In genomic region chrX:148555101-148555500, GRCh38 we compare ENCODE assay signal across 35 cellular contexts.
"Had no signal": no experiment of that assay in that cellular context is flagged by ENCODE, and none has a peak within 500 bp of the region (broad histone marks: within the 10 kb centered on the region; RNA-seq: fewer than 3 reads in every experiment).

No MANE protein-coding gene starts in this region.

- ATAC-seq: activated naive CD8-positive, alpha-beta T cell treated with anti-CD3 and anti-CD28 coated beads, Interleukin-2, amount 50 U/mL, for 24 hours; activated T-cell treated with anti-CD3 and anti-CD28 coated beads, Interleukin-2, amount 50 U/mL, for 4 hours; activated T-helper 17 cell treated with anti-CD3 and anti-CD28 coated beads, Interleukin-2, amount 50 U/mL, for 72 hours; effector memory CD8-positive, alpha-beta T cell; gastroesophageal sphincter; left cardiac atrium; left ventricle myocardium superior; stimulated activated memory B cell treated with anti-CD40 and anti-IgM and Interleukin-4, amounts not matched to agents 10 μg/mL and 1 μg/mL and 100 μg/mL, for 72 hours; stimulated activated naive CD8-positive, alpha-beta T cell treated with anti-CD3 and anti-CD28 coated beads, Interleukin-15, amount 100 ng/mL, for 72 hours; WTC11 had no signal

- H3K4me3 ChIP-seq: cardiac muscle cell, colonic mucosa, dorsolateral prefrontal cortex, gastroesophageal sphincter, hepatocyte, smooth muscle cell, uterus had no signal

- H3K36me3 Mint-ChIP-seq: activated naive CD4-positive, alpha-beta T cell treated with anti-CD3 and anti-CD28 coated beads, Interleukin-2, amount 50 U/mL, for 24 hours; stimulated activated memory B cell treated with anti-CD40 and anti-IgM and Interleukin-4, amounts not matched to agents 10 μg/mL and 1 μg/mL and 100 μg/mL, for 72 hours; type B pancreatic cell had no signal

- H3K27me3 Mint-ChIP-seq: activated CD4-positive, alpha-beta memory T cell treated with anti-CD3 and anti-CD28 coated beads, Interleukin-2, amount 10 ng/mL, durations not matched to agents 7 days and 5 days; activated CD4-positive, alpha-beta T cell treated with anti-CD3 and anti-CD28 coated beads, Interleukin-2, amount 10 ng/mL, durations not matched to agents 7 days and 5 days; activated naive CD4-positive, alpha-beta T cell treated with anti-CD3 and anti-CD28 coated beads, Interleukin-2, amount 50 U/mL, for 24 hours; activated naive CD8-positive, alpha-beta T cell treated with anti-CD3 and anti-CD28 coated beads, Interleukin-2, amount 50 U/mL, for 24 hours; activated T-helper 17 cell treated with anti-CD3 and anti-CD28 coated beads, Interleukin-2, amount 50 U/mL, for 72 hours; effector memory CD8-positive, alpha-beta T cell; progenitor cell of endocrine pancreas; stimulated activated memory B cell treated with anti-CD40 and anti-IgM and Interleukin-4, amounts not matched to agents 10 μg/mL and 1 μg/mL and 100 μg/mL, for 72 hours; stimulated activated naive CD8-positive, alpha-beta T cell treated with anti-CD3 and anti-CD28 coated beads, Interleukin-15, amount 100 ng/mL, for 72 hours; type B pancreatic cell had no signal

- H3K4me1 Mint-ChIP-seq: activated CD4-positive, alpha-beta memory T cell treated with anti-CD3 and anti-CD28 coated beads, Interleukin-2, amount 10 ng/mL, durations not matched to agents 7 days and 5 days; activated CD4-positive, alpha-beta T cell treated with anti-CD3 and anti-CD28 coated beads, Interleukin-2, amount 10 ng/mL, durations not matched to agents 7 days and 5 days; activated T-helper 17 cell treated with anti-CD3 and anti-CD28 coated beads, Interleukin-2, amount 50 U/mL, for 72 hours; nephron; stimulated activated memory B cell treated with anti-CD40 and anti-IgM and Interleukin-4, amounts not matched to agents 10 μg/mL and 1 μg/mL and 100 μg/mL, for 72 hours had no signal

- H3K4me3 Mint-ChIP-seq: activated CD4-positive, alpha-beta memory T cell treated with anti-CD3 and anti-CD28 coated beads, Interleukin-2, amount 10 ng/mL, durations not matched to agents 7 days and 5 days; activated CD4-positive, alpha-beta T cell treated with anti-CD3 and anti-CD28 coated beads, Interleukin-2, amount 10 ng/mL, durations not matched to agents 7 days and 5 days; activated naive CD4-positive, alpha-beta T cell treated with anti-CD3 and anti-CD28 coated beads, Interleukin-2, amount 50 U/mL, for 24 hours; activated naive CD8-positive, alpha-beta T cell treated with anti-CD3 and anti-CD28 coated beads, Interleukin-2, amount 50 U/mL, for 24 hours; activated T-cell treated with anti-CD3 and anti-CD28 coated beads, Interleukin-2, amount 50 U/mL, for 4 hours; activated T-helper 17 cell treated with anti-CD3 and anti-CD28 coated beads, Interleukin-2, amount 50 U/mL, for 72 hours; effector memory CD8-positive, alpha-beta T cell; nephron; stimulated activated memory B cell treated with anti-CD40 and anti-IgM and Interleukin-4, amounts not matched to agents 10 μg/mL and 1 μg/mL and 100 μg/mL, for 72 hours; stimulated activated naive CD8-positive, alpha-beta T cell treated with anti-CD3 and anti-CD28 coated beads, Interleukin-15, amount 100 ng/mL, for 72 hours; T-helper 1 cell treated with Interleukin-12 subunit alpha and Interleukin-12 subunit beta and Interleukin-4 antibody, amounts not matched to agents 30 μg/mL and 1 μg/mL, for 36 hours; type B pancreatic cell; WTC11 had no signal

- H3K9me3 Mint-ChIP-seq: activated CD4-positive, alpha-beta memory T cell treated with anti-CD3 and anti-CD28 coated beads, Interleukin-2, amount 10 ng/mL, durations not matched to agents 7 days and 5 days; activated naive CD4-positive, alpha-beta T cell treated with anti-CD3 and anti-CD28 coated beads, Interleukin-2, amount 50 U/mL, for 24 hours; activated naive CD8-positive, alpha-beta T cell treated with anti-CD3 and anti-CD28 coated beads, Interleukin-2, amount 50 U/mL, for 24 hours; activated T-cell treated with anti-CD3 and anti-CD28 coated beads, Interleukin-2, amount 50 U/mL, for 4 hours; activated T-helper 17 cell treated with anti-CD3 and anti-CD28 coated beads, Interleukin-2, amount 50 U/mL, for 72 hours; effector memory CD8-positive, alpha-beta T cell; stimulated activated memory B cell treated with anti-CD40 and anti-IgM and Interleukin-4, amounts not matched to agents 10 μg/mL and 1 μg/mL and 100 μg/mL, for 72 hours; stimulated activated naive CD8-positive, alpha-beta T cell treated with anti-CD3 and anti-CD28 coated beads, Interleukin-15, amount 100 ng/mL, for 72 hours; T-helper 1 cell treated with Interleukin-12 subunit alpha and Interleukin-12 subunit beta and Interleukin-4 antibody, amounts not matched to agents 30 μg/mL and 1 μg/mL, for 36 hours; type B pancreatic cell; WTC11 had no signal

- H3K27ac Mint-ChIP-seq: activated CD4-positive, alpha-beta memory T cell treated with anti-CD3 and anti-CD28 coated beads, Interleukin-2, amount 10 ng/mL, durations not matched to agents 7 days and 5 days; activated CD4-positive, alpha-beta T cell treated with anti-CD3 and anti-CD28 coated beads, Interleukin-2, amount 10 ng/mL, durations not matched to agents 7 days and 5 days; activated naive CD4-positive, alpha-beta T cell treated with anti-CD3 and anti-CD28 coated beads, Interleukin-2, amount 50 U/mL, for 24 hours; activated naive CD8-positive, alpha-beta T cell treated with anti-CD3 and anti-CD28 coated beads, Interleukin-2, amount 50 U/mL, for 24 hours; activated T-helper 17 cell treated with anti-CD3 and anti-CD28 coated beads, Interleukin-2, amount 50 U/mL, for 72 hours; effector memory CD8-positive, alpha-beta T cell; nephron; progenitor cell of endocrine pancreas; stimulated activated memory B cell treated with anti-CD40 and anti-IgM and Interleukin-4, amounts not matched to agents 10 μg/mL and 1 μg/mL and 100 μg/mL, for 72 hours; stimulated activated naive CD8-positive, alpha-beta T cell treated with anti-CD3 and anti-CD28 coated beads, Interleukin-15, amount 100 ng/mL, for 72 hours; T-helper 1 cell treated with Interleukin-12 subunit alpha and Interleukin-12 subunit beta and Interleukin-4 antibody, amounts not matched to agents 30 μg/mL and 1 μg/mL, for 36 hours; type B pancreatic cell; WTC11 had no signal

- DNase-seq: activated CD4-positive, alpha-beta memory T cell treated with anti-CD3 and anti-CD28 coated beads, Interleukin-2, amount 10 ng/mL, durations not matched to agents 7 days and 5 days; activated CD4-positive, alpha-beta T cell treated with anti-CD3 and anti-CD28 coated beads for 1 hour; activated CD4-positive, alpha-beta T cell treated with anti-CD3 and anti-CD28 coated beads, Interleukin-2, amount 10 ng/mL, durations not matched to agents 7 days and 5 days; activated gamma-delta T cell treated with Interleukin-2 at 50 U/mL for 16 hours; activated naive CD8-positive, alpha-beta T cell treated with anti-CD3 and anti-CD28 coated beads, Interleukin-2, amount 50 U/mL, for 24 hours; activated T-cell treated with anti-CD3 and anti-CD28 coated beads, Interleukin-2, amount 50 U/mL, for 4 hours; cerebellar nuclear complex; colonic mucosa; dorsolateral prefrontal cortex; effector memory CD8-positive, alpha-beta T cell; erythroblast; islet precursor cell; left cardiac atrium; left ventricle myocardium superior; retina; stimulated activated CD4-positive, alpha-beta T cell treated with anti-CD3 and anti-CD28 coated beads, Interleukin-1b, Interleukin-23, amount 100 ng/mL, for 48 hours; stimulated activated CD4-positive, alpha-beta T cell treated with anti-CD3 and anti-CD28 coated beads, Interleukin-4, amount 100 ng/mL, for 4 hours; stimulated activated CD8-positive, alpha-beta memory T cell treated with anti-CD3 and anti-CD28 coated beads, Interleukin-4, amount 100 ng/mL, for 48 hours; stimulated activated naive CD8-positive, alpha-beta T cell treated with anti-CD3 and anti-CD28 coated beads, Interleukin-15, amount 100 ng/mL, for 72 hours; substantia nigra; T1000; uterus had no signal

- H3K27ac ChIP-seq: cardiac muscle cell, colonic mucosa, dorsolateral prefrontal cortex, gastroesophageal sphincter, hepatocyte, neutrophil, uterus had no signal
